Comparison of ENCODE assay signal across 1 cellular context in genomic region chr20:37344506-37345338, GRCh38.
TF ChIP-seq lines count a peak whose summit lies in the region.

No MANE protein-coding gene starts in this region.

TF ChIP-seq in SK-N-SH treated with all-trans-retinoic acid at 6 μM for 48 hours, 23 proteins besides CTCF, POLR2A, EP300 and RAD21 (continued from another document):
- TF ChIP-seq TSHZ2 (CRISPR knock-in tag; IDR thresholded peaks at IDR 0.05) = no peak
- TF ChIP-seq CSDC2 (CRISPR knock-in tag; IDR thresholded peaks at IDR 0.05) = no peak
- TF ChIP-seq POU6F1 (CRISPR knock-in tag; IDR thresholded peaks at IDR 0.05; ENCODE audit: borderline replicate concordance, low read depth) = no peak
